Comparison of ENCODE assay signal across 15 cellular contexts in genomic region chr19:4305253-4305612, GRCh38. TPM values are rescaled to one million over a fixed set of nuclear protein-coding genes. Genes with fewer than 3 reads are reported as not detected.
DNase-seq lines count a peak whose midpoint lies in the region; FAIRE-seq and TF ChIP-seq lines count a peak whose summit lies in the region.
"Had no signal": no experiment of that assay in that cellular context is flagged by ENCODE, and none has a peak within 500 bp of the region (broad histone marks: within the 10 kb centered on the region; RNA-seq: fewer than 3 reads in every experiment).

No MANE protein-coding gene starts in this region.

- H3K23ac ChIP-seq in H1 (ENCODE audit: insufficient read length) = no peak overlapping the region

- H2AFZ ChIP-seq in SK-N-SH (ENCODE audit: low read depth) (no peak overlapping the region), H1 (ENCODE audit: low read length) (no peak overlapping the region)

- H4K5ac ChIP-seq in H1 (ENCODE audit: insufficient read length, low read depth, low read length) = no peak overlapping the region

- H3K9ac ChIP-seq in SK-N-SH (no peak overlapping the region), H1 (replicated peaks in 1 of 4; ENCODE audit: extremely low read depth in 1 of 4, low read depth in 3 of 4, low read length in 3 of 4) (no peak overlapping the region)

- CTCF ChIA-PET in activated CD4-positive, alpha-beta T cell treated with anti-CD3 and anti-CD28 coated beads, Interleukin-2, amount 10 ng/mL, durations not matched to agents 7 days and 5 days (lab: Charles Lee) = interaction anchor here (2.4 kb wide), 1 partner anchor 9 kb away, joined by 6 read pairs; no protein-coding TSS in a partner anchor
- CTCF ChIA-PET in SK-N-SH (lab: Yijun Ruan, JAX) = interaction anchor here (1.2 to 4.2 kb wide), 4 partner anchors 10 to 48 kb away, joined by 3 to 22 read pairs (median 8); no protein-coding TSS in a partner anchor
- CTCF ChIA-PET in H1 (lab: Charles Lee; ENCODE audit: partially characterized antibody) = interaction anchor here (1.0 to 3.1 kb wide), 6 partner anchors 9 to 53 kb away, joined by 4 to 15 read pairs (median 4); no protein-coding TSS in a partner anchor

- TF ChIP-seq RAD21 in SK-N-SH (IDR thresholded peaks at IDR 0.05; ENCODE audit: low read length) = no peak
- TF ChIP-seq RAD21 in H1 (IDR thresholded peaks at IDR 0.05 in 1 of 2, conservative IDR thresholded peaks at IDR 0.05 in 1 of 2; ENCODE audit: low read depth in 2 of 2, low read length in 2 of 2) = no peak

- no peaks in the 10 kb centered on the region for H3K9me2 ChIP-seq in SK-N-SH

- peaks cover 4 to 7% of the 10 kb centered on the region in 2 experiments for H3K36me3 ChIP-seq in SK-N-SH (replicated peaks in 1 of 2; ENCODE audit: control insufficient read depth in 1 of 2, insufficient read depth in 2 of 2, low read length in 1 of 2)
- H3K36me3 ChIP-seq in H1 (ENCODE audit: control insufficient read depth in 2 of 4, insufficient read depth in 4 of 4, low read length in 3 of 4) = peaks cover 5 to 18% (median 12%) of the 10 kb centered on the region in 4 experiments
- H3K36me3 ChIP-seq: ascending aorta had no signal

- no peak overlapping the region for H2BK5ac ChIP-seq in H1 (ENCODE audit: low read depth, low read length)

- no peak overlapping the region for H4K91ac ChIP-seq in H1 (replicated peaks; ENCODE audit: insufficient read length, low read length)

- H3K4me3 ChIP-seq in SK-N-SH (ENCODE audit: low read depth in 2 of 2, low read length in 1 of 2) (peak overlapping the region in 1 of 2 experiments; percentile 43; a peak in 2 of 4 replicates), H1 (ENCODE audit: extremely low read depth in 1 of 4, insufficient read depth in 2 of 4, low read depth in 3 of 4, low read length in 4 of 4) (peak overlapping the region in 2 of 4 experiments; percentile 54 to 58; a peak in 4 of 8 replicates), retinal pigment epithelial cell (ENCODE audit: low read length) (peak overlapping the region; percentile 43)

- no peak overlapping the region for H2BK120ac ChIP-seq in H1 (replicated peaks; ENCODE audit: low read depth, low read length)

- H2BK20ac ChIP-seq in H1 (ENCODE audit: low read length) = no peak overlapping the region

- H3K18ac ChIP-seq in H1 (ENCODE audit: extremely low read depth, low read length) = no peak overlapping the region

- DNase-seq in activated CD4-positive, alpha-beta T cell treated with anti-CD3 and anti-CD28 coated beads, Interleukin-2, amount 10 ng/mL, durations not matched to agents 7 days and 5 days = no peak
- DNase-seq in activated CD4-positive, alpha-beta T cell treated with anti-CD3 and anti-CD28 coated beads, Interleukin-2, amount 50 U/mL, for 4 hours = no peak
- DNase-seq in SK-N-SH (no peak), H1 (ENCODE audit: low read depth in 1 of 2, low spot score in 2 of 2) (peak in 1 of 2 experiments; percentile 70), retinal pigment epithelial cell (ENCODE audit: low read depth) (no peak), foreskin melanocyte (no peak), DMS 273 (lab: John Stamatoyannopoulos, UW; ENCODE audit: unreplicated experiment) (no peak), NCI-H226 (no peak)
- DNase-seq: effector CD4-positive, alpha-beta T cell; left cardiac atrium; NCI-H2081 had no signal

- no peak for TF ChIP-seq CTCF in SK-N-SH (IDR thresholded peaks at IDR 0.05)
- TF ChIP-seq CTCF in H1 (IDR thresholded peaks at IDR 0.05; ENCODE audit: control extremely low read depth in 1 of 3, insufficient read depth in 1 of 3, low read depth in 1 of 3, low read length in 3 of 3) = no peak
- TF ChIP-seq CTCF in retinal pigment epithelial cell (conservative IDR thresholded peaks at IDR 0.05; ENCODE audit: low read depth, low read length) = no peak

- no peak for TF ChIP-seq POLR2A in H1 (IDR thresholded peaks at IDR 0.05; ENCODE audit: control extremely low read depth in 1 of 2, low read depth in 2 of 2, low read length in 2 of 2)

- peak overlapping the region; percentile 19 for H3K27ac Mint-ChIP-seq in activated CD4-positive, alpha-beta T cell treated with anti-CD3 and anti-CD28 coated beads, Interleukin-2, amount 10 ng/mL, durations not matched to agents 7 days and 5 days

- peaks cover 3% of the 10 kb centered on the region; the same call in 1 of the 2 replicates for H3K79me1 ChIP-seq in H1 (ENCODE audit: low read depth, low read length)

- no peaks in the 10 kb centered on the region for H3K27me3 Mint-ChIP-seq in activated CD4-positive, alpha-beta T cell treated with anti-CD3 and anti-CD28 coated beads, Interleukin-2, amount 10 ng/mL, durations not matched to agents 7 days and 5 days

- no peaks in the 10 kb centered on the region for H4K20me1 ChIP-seq in SK-N-SH (ENCODE audit: insufficient read depth)
- H4K20me1 ChIP-seq in H1 (replicated peaks in 1 of 2; ENCODE audit: control insufficient read depth in 1 of 2, insufficient read depth in 2 of 2, low read length in 2 of 2) = peaks cover 0 to 2% of the 10 kb centered on the region in 2 experiments

- POLR2A ChIA-PET in activated CD4-positive, alpha-beta T cell treated with anti-CD3 and anti-CD28 coated beads, Interleukin-2, amount 10 ng/mL, durations not matched to agents 7 days and 5 days (lab: Charles Lee) = no interaction called here
- POLR2A ChIA-PET in SK-N-SH (lab: Yijun Ruan, JAX) = interaction anchor here (2.0 kb wide), 1 partner anchor 38 kb away, joined by 13 read pairs; the partner anchor contains the start of gene MPND
- POLR2A ChIA-PET in H1 (lab: Charles Lee; ENCODE audit: partially characterized antibody) = interaction anchor here (0.5 to 12.2 kb wide), 7 partner anchors 16 to 174 kb away, joined by 3 to 86 read pairs (median 3); partner anchors contain the start of gene SHD

- H2BK12ac ChIP-seq in H1 (ENCODE audit: low read depth, low read length) = no peak overlapping the region

- peaks cover 5% of the 10 kb centered on the region for H3K36me3 Mint-ChIP-seq in activated CD4-positive, alpha-beta T cell treated with anti-CD3 and anti-CD28 coated beads, Interleukin-2, amount 10 ng/mL, durations not matched to agents 7 days and 5 days (ENCODE audit: low read depth)

- H3K79me2 ChIP-seq in SK-N-SH (ENCODE audit: insufficient read depth) (no peaks in the 10 kb centered on the region), H1 (ENCODE audit: control insufficient read depth in 1 of 2, insufficient read depth in 2 of 2, low read length in 2 of 2) (no peaks in the 10 kb centered on the region)

- H3K4me2 ChIP-seq in SK-N-SH = 0 out of 2 replicates have a peak overlapping the region, but pooled peaks have one; percentile 24
- H3K4me2 ChIP-seq in H1 (ENCODE audit: insufficient read depth in 1 of 2, low read depth in 2 of 2, low read length in 2 of 2) = 0 out of 4 replicates have a peak overlapping the region, but pooled peaks of 1 of the 2 experiments have one; percentile 41

- H3K14ac ChIP-seq in H1 (ENCODE audit: insufficient read length) = no peak overlapping the region

- H3K4me1 ChIP-seq in SK-N-SH (ENCODE audit: control insufficient read depth in 1 of 2, insufficient read depth in 2 of 2, low read depth in 1 of 2, low read length in 1 of 2) (peaks cover 0 to 16% of the 10 kb centered on the region in 2 experiments; a peak in 1 of 4 replicates), H1 (replicated peaks in 1 of 4; ENCODE audit: control insufficient read depth in 3 of 4, insufficient read depth in 4 of 4, low read length in 3 of 4) (peaks cover 0 to 8% (median 0%) of the 10 kb centered on the region in 4 experiments; a peak in 3 of 7 replicates)
- H3K4me1 ChIP-seq: ascending aorta had no signal

- H2BK15ac ChIP-seq in H1 (ENCODE audit: low read length) = no peak overlapping the region

- no peaks in the 10 kb centered on the region for H3K27me3 ChIP-seq in SK-N-SH (ENCODE audit: insufficient read depth)
- no peaks in the 10 kb centered on the region for H3K27me3 ChIP-seq in H1 (replicated peaks in 1 of 4; ENCODE audit: control insufficient read depth in 3 of 4, extremely low read depth in 1 of 4, insufficient read depth in 3 of 4, low read length in 3 of 4)
- H3K27me3 ChIP-seq: ascending aorta had no signal

- H3K9me3 ChIP-seq in SK-N-SH = no peaks in the 10 kb centered on the region
- no peaks in the 10 kb centered on the region for H3K9me3 ChIP-seq in H1 (ENCODE audit: insufficient read depth in 2 of 2, low read depth in 1 of 2, low read length in 1 of 2)
- H3K9me3 ChIP-seq: ascending aorta had no signal

- no peaks in the 10 kb centered on the region for H3K9me3 Mint-ChIP-seq in activated CD4-positive, alpha-beta T cell treated with anti-CD3 and anti-CD28 coated beads, Interleukin-2, amount 10 ng/mL, durations not matched to agents 7 days and 5 days

- 82% methylated on average over 8 of the region's 8 CpGs for WGBS in SK-N-SH (ENCODE audit: low lambda C conversion rate)
- WGBS in H1 (ENCODE audit: extremely low coverage in 1 of 2, insufficient coverage in 1 of 2, insufficient read length in 1 of 2, insufficient replicate concordance in 2 of 2, low coverage in 1 of 2, low lambda C conversion rate in 2 of 2, missing lambda C conversion rate in 1 of 2), 2 experiments = 65% methylated on average over 7 of the region's 8 CpGs; no CpG with 5 or more reads in 1 of the 2 experiments

- H3K27ac ChIP-seq in SK-N-SH (ENCODE audit: low read depth in 2 of 2, low read length in 1 of 2) (no peak overlapping the region), H1 (ENCODE audit: low read depth, low read length) (no peak overlapping the region)
- H3K27ac ChIP-seq: ascending aorta had no signal

- no peaks in the 10 kb centered on the region for H3F3A ChIP-seq in SK-N-SH (replicated peaks; ENCODE audit: insufficient read depth)

- H3K4ac ChIP-seq in H1 (replicated peaks; ENCODE audit: insufficient read length, low read depth, low read length) = no peak overlapping the region

- no peak for FAIRE-seq in H1 (lab: Jason Lieb, UNC)
- FAIRE-seq: frontal cortex had no signal

- TF ChIP-seq EP300 in SK-N-SH (IDR thresholded peaks at IDR 0.05; ENCODE audit: borderline replicate concordance in 1 of 2, low read depth in 1 of 2, low read length in 1 of 2) (no peak), H1 (IDR thresholded peaks at IDR 0.05; ENCODE audit: borderline replicate concordance in 1 of 2, low read depth in 2 of 2, low read length in 2 of 2) (no peak)

- H2AK5ac ChIP-seq in H1 (ENCODE audit: low read depth, low read length) = peak overlapping the region; percentile 97; the same call in 1 of the 2 replicates

- H3K4me1 Mint-ChIP-seq in activated CD4-positive, alpha-beta T cell treated with anti-CD3 and anti-CD28 coated beads, Interleukin-2, amount 10 ng/mL, durations not matched to agents 7 days and 5 days = peaks cover 41% of the 10 kb centered on the region

- H3K56ac ChIP-seq in H1 (replicated peaks; ENCODE audit: insufficient read length, low read depth, low read length) = no peak overlapping the region

- no peaks in the 10 kb centered on the region; the same call in 1 of the 2 replicates for H3K23me2 ChIP-seq in H1 (ENCODE audit: low read depth, low read length)

- peak overlapping the region; percentile 66 for H3K4me3 Mint-ChIP-seq in activated CD4-positive, alpha-beta T cell treated with anti-CD3 and anti-CD28 coated beads, Interleukin-2, amount 10 ng/mL, durations not matched to agents 7 days and 5 days

- H4K8ac ChIP-seq in H1 (ENCODE audit: extremely low read depth, insufficient read depth, low read length) = peak overlapping the region; percentile 80

RNA-seq across cellular contexts. Expression of gene FSD1, which starts 0.8 kb away (rescaled TPM):
- 10 to 100 TPM; 12.7 to 17.2 TPM for total RNA-seq in activated CD4-positive, alpha-beta T cell treated with anti-CD3 and anti-CD28 coated beads, Interleukin-2, amount 10 ng/mL, durations not matched to agents 7 days and 5 days
- polyA plus RNA-seq in SK-N-SH (2012; rRNA removed) (46.7 and 49.0 TPM in 2 replicates), H1 (2011; rRNA removed) (181 and 194 TPM in 2 replicates)
- polyA plus RNA-seq in SK-N-SH (2012; cell fraction: cytosol; rRNA removed) = 18.6 and 33.9 TPM in 2 replicates
- polyA plus RNA-seq in SK-N-SH (2012; cell fraction: nucleus; rRNA removed) = 90.3 and 101 TPM in 2 replicates
- total RNA-seq in H1 (2021; fragmentation: NEBNext Ultra II Directional; extraction: Animal tissue kit (Norgen Biotek cat#: 25700)) = 54.8 and 58.8 TPM in 2 replicates
- 135 TPM for polyA plus RNA-seq in H1 (2011; cell fraction: cytosol; rRNA removed)
- polyA plus RNA-seq in H1 (2011; cell fraction: nucleus; rRNA removed) = 150 TPM
- polyA plus RNA-seq in H1 (2012, experiment 1 of 2) = 50.5 to 86.8 TPM (median 84.0 TPM) in 4 replicates
- 95.6 TPM for polyA plus RNA-seq in H1 (2012, experiment 2 of 2)
- polyA plus RNA-seq in H1 (2013, experiment 1 of 2) = 46.1 TPM
- polyA plus RNA-seq in H1 (2013, experiment 2 of 2) = 42.6 TPM
- 26.0 and 38.0 TPM in 2 replicates for polyA minus RNA-seq in H1 (2011; rRNA and poly(A)+ RNA removed)
- polyA minus RNA-seq in H1 (2011; cell fraction: cytosol; rRNA and poly(A)+ RNA removed) = 40.8 TPM
- 25.0 TPM for polyA minus RNA-seq in H1 (2011; cell fraction: nucleus; rRNA and poly(A)+ RNA removed)
- total RNA-seq: ascending aorta, left cardiac atrium had no signal

RNA-seq across cellular contexts. Expression of gene TMIGD2, which starts 3.0 kb away (rescaled TPM):
- total RNA-seq in activated CD4-positive, alpha-beta T cell treated with anti-CD3 and anti-CD28 coated beads, Interleukin-2, amount 10 ng/mL, durations not matched to agents 7 days and 5 days = 10 to 100 TPM; 45.4 to 48.7 TPM
- polyA plus RNA-seq in SK-N-SH (2012; rRNA removed) (0.06 TPM in 1 of 2 replicates, not detected in the other), H1 (2011; rRNA removed) (0.39 and 0.58 TPM in 2 replicates)
- 0.03 and 0.21 TPM in 2 replicates for polyA plus RNA-seq in SK-N-SH (2012; cell fraction: cytosol; rRNA removed)
- not detected in 2 replicates for polyA plus RNA-seq in SK-N-SH (2012; cell fraction: nucleus; rRNA removed)
- total RNA-seq in H1 (2021; fragmentation: NEBNext Ultra II Directional; extraction: Animal tissue kit (Norgen Biotek cat#: 25700)) = 0.38 and 0.41 TPM in 2 replicates
- polyA plus RNA-seq in H1 (2011; cell fraction: cytosol; rRNA removed) = 0.40 TPM
- 0.17 TPM for polyA plus RNA-seq in H1 (2011; cell fraction: nucleus; rRNA removed)
- 0.19 to 0.50 TPM (median 0.50 TPM) in 3 of 4 replicates, not detected in the other for polyA plus RNA-seq in H1 (2012, experiment 1 of 2)
- polyA plus RNA-seq in H1 (2012, experiment 2 of 2) = 0.55 TPM
- 1.1 TPM for polyA plus RNA-seq in H1 (2013, experiment 1 of 2)
- polyA plus RNA-seq in H1 (2013, experiment 2 of 2) = 1.1 TPM
- polyA minus RNA-seq in H1 (2011; rRNA and poly(A)+ RNA removed) = not detected in 2 replicates
- polyA minus RNA-seq in H1 (2011; cell fraction: cytosol; rRNA and poly(A)+ RNA removed) = not detected
- polyA minus RNA-seq in H1 (2011; cell fraction: nucleus; rRNA and poly(A)+ RNA removed) = not detected
- total RNA-seq: ascending aorta, frontal cortex, LHCN-M2 had no signal

RNA-seq across cellular contexts. Expression of gene SHD, which starts 26.2 kb away (rescaled TPM):
- total RNA-seq in activated CD4-positive, alpha-beta T cell treated with anti-CD3 and anti-CD28 coated beads, Interleukin-2, amount 10 ng/mL, durations not matched to agents 7 days and 5 days = not detected
- 3.1 and 6.9 TPM in 2 replicates for polyA plus RNA-seq in SK-N-SH (2012; rRNA removed)
- 3.0 and 7.6 TPM in 2 replicates for polyA plus RNA-seq in SK-N-SH (2012; cell fraction: cytosol; rRNA removed)
- polyA plus RNA-seq in SK-N-SH (2012; cell fraction: nucleus; rRNA removed) = 8.5 and 32.8 TPM in 2 replicates
- total RNA-seq in H1 (2021; fragmentation: NEBNext Ultra II Directional; extraction: Animal tissue kit (Norgen Biotek cat#: 25700)) = 5.8 and 7.3 TPM in 2 replicates
- 10.7 and 15.5 TPM in 2 replicates for polyA plus RNA-seq in H1 (2011; rRNA removed)
- polyA plus RNA-seq in H1 (2011; cell fraction: cytosol; rRNA removed) = 6.7 TPM
- 29.9 TPM for polyA plus RNA-seq in H1 (2011; cell fraction: nucleus; rRNA removed)
- 3.0 to 7.8 TPM (median 5.7 TPM) in 4 replicates for polyA plus RNA-seq in H1 (2012, experiment 1 of 2)
- 15.8 TPM for polyA plus RNA-seq in H1 (2012, experiment 2 of 2)
- 4.3 TPM for polyA plus RNA-seq in H1 (2013, experiment 1 of 2)
- 4.3 TPM for polyA plus RNA-seq in H1 (2013, experiment 2 of 2)
- 1.2 and 1.9 TPM in 2 replicates for polyA minus RNA-seq in H1 (2011; rRNA and poly(A)+ RNA removed)
- polyA minus RNA-seq in H1 (2011; cell fraction: cytosol; rRNA and poly(A)+ RNA removed) = 2.8 TPM
- 3.5 TPM for polyA minus RNA-seq in H1 (2011; cell fraction: nucleus; rRNA and poly(A)+ RNA removed)
- total RNA-seq: activated CD8-positive, alpha-beta memory T cell treated with anti-CD3 and anti-CD28 coated beads for 36 hours; ascending aorta had no signal

RNA-seq across cellular contexts. Expression of gene STAP2, which starts 33.4 kb away (rescaled TPM):
- total RNA-seq in activated CD4-positive, alpha-beta T cell treated with anti-CD3 and anti-CD28 coated beads, Interleukin-2, amount 10 ng/mL, durations not matched to agents 7 days and 5 days = 10 to 100 TPM; 10.4 to 11.9 TPM
- polyA plus RNA-seq in SK-N-SH (2012; rRNA removed) (6.0 and 7.6 TPM in 2 replicates), H1 (2011; rRNA removed) (33.6 and 37.3 TPM in 2 replicates)
- polyA plus RNA-seq in SK-N-SH (2012; cell fraction: cytosol; rRNA removed) = 2.8 and 2.9 TPM in 2 replicates
- 5.6 and 6.1 TPM in 2 replicates for polyA plus RNA-seq in SK-N-SH (2012; cell fraction: nucleus; rRNA removed)
- 15.3 and 18.1 TPM in 2 replicates for total RNA-seq in H1 (2021; fragmentation: NEBNext Ultra II Directional; extraction: Animal tissue kit (Norgen Biotek cat#: 25700))
- polyA plus RNA-seq in H1 (2011; cell fraction: cytosol; rRNA removed) = 39.4 TPM
- 33.5 TPM for polyA plus RNA-seq in H1 (2011; cell fraction: nucleus; rRNA removed)
- 21.5 to 32.2 TPM (median 25.1 TPM) in 4 replicates for polyA plus RNA-seq in H1 (2012, experiment 1 of 2)
- 30.2 TPM for polyA plus RNA-seq in H1 (2012, experiment 2 of 2)
- 18.5 TPM for polyA plus RNA-seq in H1 (2013, experiment 1 of 2)
- polyA plus RNA-seq in H1 (2013, experiment 2 of 2) = 19.0 TPM
- 11.4 and 11.9 TPM in 2 replicates for polyA minus RNA-seq in H1 (2011; rRNA and poly(A)+ RNA removed)
- 12.0 TPM for polyA minus RNA-seq in H1 (2011; cell fraction: cytosol; rRNA and poly(A)+ RNA removed)
- polyA minus RNA-seq in H1 (2011; cell fraction: nucleus; rRNA and poly(A)+ RNA removed) = 8.0 TPM

RNA-seq across cellular contexts. Expression of gene MPND, which starts 38.1 kb away (rescaled TPM):
- total RNA-seq in activated CD4-positive, alpha-beta T cell treated with anti-CD3 and anti-CD28 coated beads, Interleukin-2, amount 10 ng/mL, durations not matched to agents 7 days and 5 days = 10 to 100 TPM; 21.2 to 28.1 TPM
- polyA plus RNA-seq in SK-N-SH (2012; rRNA removed) (18.7 and 21.3 TPM in 2 replicates), H1 (2011; rRNA removed) (22.9 and 31.6 TPM in 2 replicates)
- 9.7 and 14.7 TPM in 2 replicates for polyA plus RNA-seq in SK-N-SH (2012; cell fraction: cytosol; rRNA removed)
- 23.4 and 26.0 TPM in 2 replicates for polyA plus RNA-seq in SK-N-SH (2012; cell fraction: nucleus; rRNA removed)
- total RNA-seq in H1 (2021; fragmentation: NEBNext Ultra II Directional; extraction: Animal tissue kit (Norgen Biotek cat#: 25700)) = 24.2 and 27.7 TPM in 2 replicates
- 25.7 TPM for polyA plus RNA-seq in H1 (2011; cell fraction: cytosol; rRNA removed)
- 32.1 TPM for polyA plus RNA-seq in H1 (2011; cell fraction: nucleus; rRNA removed)
- 15.1 to 38.3 TPM (median 35.6 TPM) in 4 replicates for polyA plus RNA-seq in H1 (2012, experiment 1 of 2)
- 21.6 TPM for polyA plus RNA-seq in H1 (2012, experiment 2 of 2)
- 15.0 TPM for polyA plus RNA-seq in H1 (2013, experiment 1 of 2)
- polyA plus RNA-seq in H1 (2013, experiment 2 of 2) = 12.4 TPM
- 10.8 and 12.6 TPM in 2 replicates for polyA minus RNA-seq in H1 (2011; rRNA and poly(A)+ RNA removed)
- 13.0 TPM for polyA minus RNA-seq in H1 (2011; cell fraction: cytosol; rRNA and poly(A)+ RNA removed)
- 15.3 TPM for polyA minus RNA-seq in H1 (2011; cell fraction: nucleus; rRNA and poly(A)+ RNA removed)

Comparison
In these comparisons a context has a peak if more than half of its experiments do, and no peak if none do; other contexts are left out.
1. RNA of gene TMIGD2, which starts 3.0 kb away (total RNA-seq): 45.4 to 48.7 TPM in activated CD4-positive, alpha-beta T cell treated with anti-CD3 and anti-CD28 coated beads, Interleukin-2, amount 10 ng/mL, durations not matched to agents 7 days and 5 days; 0.38 to 0.41 TPM in H1; every median in the first group is over 10 times any median in the second.